28 cellular contexts compared by ENCODE assay signal in the genomic region with DNA sequence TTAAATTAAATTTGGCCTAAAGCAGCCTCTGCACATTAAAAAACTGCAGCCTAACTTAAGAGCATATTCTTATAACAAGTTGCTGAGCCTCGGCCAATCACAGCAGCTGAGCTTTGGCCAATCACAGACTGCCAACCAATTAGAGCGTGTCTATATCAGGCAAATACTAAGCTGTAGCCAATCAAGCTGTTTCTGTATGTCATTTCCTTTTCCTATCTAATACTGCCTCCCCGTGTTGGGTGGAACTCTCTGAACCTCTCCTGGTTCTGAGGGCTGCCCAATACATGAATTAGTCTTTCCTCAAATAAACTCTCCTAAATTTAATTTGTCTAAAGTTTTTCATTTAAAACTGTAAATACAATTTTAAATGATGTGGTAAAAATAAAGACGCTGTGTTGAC. TPM values are rescaled to one million over a fixed set of nuclear protein-coding genes. Genes with fewer than 3 reads are reported as not detected.
"Had no signal": no experiment of that assay in that cellular context is flagged by ENCODE, and none has a peak within 500 bp of the region (broad histone marks: within the 10 kb centered on the region; RNA-seq: fewer than 3 reads in every experiment).

No MANE protein-coding gene starts in this region.

- DNase-seq: activated B cell treated with CpG ODN at 0.5 μM for 24 hours; activated CD4-positive, alpha-beta T cell treated with anti-CD3 and anti-CD28 coated beads for 36 hours; activated CD4-positive, alpha-beta T cell treated with anti-CD3 and anti-CD28 coated beads, Interleukin-2, amount 50 U/mL, for 4 hours; activated CD8-positive, alpha-beta memory T cell treated with anti-CD3 and anti-CD28 coated beads for 24 hours; activated CD8-positive, alpha-beta memory T cell treated with anti-CD3 and anti-CD28 coated beads, Interleukin-2, amount 50 U/mL, for 4 hours; activated T-cell treated with anti-CD3 and anti-CD28 coated beads, Interleukin-2, amount 50 U/mL, for 24 hours; brain microvascular endothelial cell; effector CD8-positive, alpha-beta T cell; foreskin melanocyte; immature natural killer cell; kidney glomerular epithelial cell; midbrain; retina; sigmoid colon; stimulated activated CD4-positive, alpha-beta T cell treated with anti-CD3 and anti-CD28 coated beads, Interleukin-4, amount 100 ng/mL, for 1 hour; stimulated activated naive CD4-positive, alpha-beta T cell treated with Interleukin-2 at 50 U/mL for 16 hours; thyroid gland; upper lobe of right lung had no signal

- H3K27ac ChIP-seq: ascending aorta, brain microvascular endothelial cell, hepatocyte, sigmoid colon, thyroid gland, upper lobe of right lung had no signal

- ATAC-seq: activated CD4-positive, alpha-beta T cell treated with anti-CD3 and anti-CD28 coated beads for 36 hours; activated naive CD4-positive, alpha-beta T cell treated with anti-CD3 and anti-CD28 coated beads, Interleukin-2, amount 50 U/mL, for 72 hours; activated T-helper 17 cell treated with anti-CD3 and anti-CD28 coated beads, Interleukin-2, amount 50 U/mL, for 72 hours; esophagus mucosa; natural killer cell treated with Interleukin-12 subunit alpha and Interleukin-12 subunit beta and Interleukin-15 and Interleukin-18, amount 100 ng/mL, for 72 hours; upper lobe of right lung had no signal

RNA-seq across cellular contexts. Expression of gene TMEM244, which starts 3.9 kb away (rescaled TPM):
- total RNA-seq: activated B cell treated with CpG ODN at 0.5 μM for 24 hours; activated CD4-positive, alpha-beta T cell treated with anti-CD3 and anti-CD28 coated beads for 36 hours; activated naive CD4-positive, alpha-beta T cell treated with anti-CD3 and anti-CD28 coated beads, Interleukin-2, amount 50 U/mL, for 72 hours; activated T-helper 17 cell treated with anti-CD3 and anti-CD28 coated beads, Interleukin-2, amount 50 U/mL, for 72 hours; ascending aorta; esophagus mucosa; hepatocyte; liver; natural killer cell treated with Interleukin-12 subunit alpha and Interleukin-12 subunit beta and Interleukin-15 and Interleukin-18, amount 100 ng/mL, for 72 hours; osteocyte; progenitor cell of endocrine pancreas; sigmoid colon; smooth muscle cell; thyroid gland; upper lobe of right lung had no signal
